ENCODE assay signal across 9 cellular contexts in genomic region chr10:112202561-112203241, GRCh38. TPM values are rescaled to one million over a fixed set of nuclear protein-coding genes. Genes with fewer than 3 reads are reported as not detected.
DNase-seq lines count a peak whose midpoint lies in the region; ATAC-seq, FAIRE-seq and TF ChIP-seq lines count a peak whose summit lies in the region.
"Had no signal": no experiment of that assay in that cellular context is flagged by ENCODE, and none has a peak within 500 bp of the region (broad histone marks: within the 10 kb centered on the region; RNA-seq: fewer than 3 reads in every experiment).

No MANE protein-coding gene starts in this region.

- no peak overlapping the region for H3K4me3 ChIP-seq in A549
- no peak overlapping the region for H3K4me3 ChIP-seq in gastroesophageal sphincter

- no peaks in the 10 kb centered on the region for H3K9me3 Mint-ChIP-seq in activated naive CD8-positive, alpha-beta T cell treated with anti-CD3 and anti-CD28 coated beads, Interleukin-2, amount 50 U/mL, for 24 hours

- WGBS in A549 (ENCODE audit: missing lambda C conversion rate): 12% methylated on average over 6 of the region's 6 CpGs
- WGBS in gastroesophageal sphincter (ENCODE audit: low coverage in 1 of 2), 2 donors: 72 to 77% methylated on average over 5 to 6 of the region's 6 CpGs

- POLR2A ChIA-PET in A549 (lab: Yijun Ruan, JAX): no interaction called here

- DNase-seq in A549 (ENCODE audit: low read depth in 1 of 2, low spot score in 1 of 2) (peak in 1 of 2 experiments; percentile 10), GM19239 (ENCODE audit: insufficient read length, low spot score) (no peak), hippocampal formation (lab: John Stamatoyannopoulos, UW) (no peak), sciatic nerve (ENCODE audit: low spot score) (no peak)
- DNase-seq in activated naive CD8-positive, alpha-beta T cell treated with anti-CD3 and anti-CD28 coated beads, Interleukin-2, amount 50 U/mL, for 24 hours: no peak
- no peak for DNase-seq in stimulated activated CD4-positive, alpha-beta T cell treated with anti-CD3 and anti-CD28 coated beads, Interleukin-2, amount 100 ng/mL, for 24 hours

- no peaks in the 10 kb centered on the region for H3K27me3 ChIP-seq in gastroesophageal sphincter

- no peak for TF ChIP-seq CTCF in A549 (IDR thresholded peaks at IDR 0.05)
- TF ChIP-seq CTCF in gastroesophageal sphincter (IDR thresholded peaks at IDR 0.05): no peak

- intact Hi-C loops in sciatic nerve (cut with DNase I): no loop called here

- no peaks in the 10 kb centered on the region for H3K9me3 ChIP-seq in A549
- H3K9me3 ChIP-seq in gastroesophageal sphincter: no peaks in the 10 kb centered on the region

- CTCF ChIA-PET in A549 (lab: Yijun Ruan, JAX): no interaction called here

- H3K36me3 Mint-ChIP-seq in activated naive CD8-positive, alpha-beta T cell treated with anti-CD3 and anti-CD28 coated beads, Interleukin-2, amount 50 U/mL, for 24 hours (ENCODE audit: low read depth): no peaks in the 10 kb centered on the region

- TF ChIP-seq EP300 in A549 (IDR thresholded peaks at IDR 0.05) (no peak), gastroesophageal sphincter (IDR thresholded peaks at IDR 0.05) (no peak)

- ATAC-seq in A549 (peak; percentile 54 to 62; a peak in 2 of 6 replicates), HG02981 (IDR thresholded peaks at IDR 0.05; ENCODE audit: unreplicated experiment) (peak; percentile 90), sciatic nerve (no peak), gastroesophageal sphincter (no peak)
- peak; percentile 79 for ATAC-seq in activated naive CD8-positive, alpha-beta T cell treated with anti-CD3 and anti-CD28 coated beads, Interleukin-2, amount 50 U/mL, for 24 hours

- TF ChIP-seq POLR2A in A549 (IDR thresholded peaks at IDR 0.05; ENCODE audit: low read length) (no peak), gastroesophageal sphincter (IDR thresholded peaks at IDR 0.05) (no peak)

- no peaks in the 10 kb centered on the region for H3K4me1 ChIP-seq in A549
- peaks cover 0 to 3% (median 0%) of the 10 kb centered on the region in 3 donors for H3K4me1 ChIP-seq in gastroesophageal sphincter

- peak overlapping the region; percentile 32 for H3K4me3 Mint-ChIP-seq in activated naive CD8-positive, alpha-beta T cell treated with anti-CD3 and anti-CD28 coated beads, Interleukin-2, amount 50 U/mL, for 24 hours

- TF ChIP-seq RAD21 in A549 (conservative IDR thresholded peaks at IDR 0.05 in 1 of 2, IDR thresholded peaks at IDR 0.05 in 1 of 2): no peak

- peaks cover 9% of the 10 kb centered on the region for H3K27me3 Mint-ChIP-seq in activated naive CD8-positive, alpha-beta T cell treated with anti-CD3 and anti-CD28 coated beads, Interleukin-2, amount 50 U/mL, for 24 hours

- H3K4me2 ChIP-seq in A549: no peak overlapping the region

- peak overlapping the region; percentile 86 for H3K27ac Mint-ChIP-seq in activated naive CD8-positive, alpha-beta T cell treated with anti-CD3 and anti-CD28 coated beads, Interleukin-2, amount 50 U/mL, for 24 hours

- no peaks in the 10 kb centered on the region for H3K36me3 ChIP-seq in gastroesophageal sphincter

- H3K4me1 Mint-ChIP-seq in activated naive CD8-positive, alpha-beta T cell treated with anti-CD3 and anti-CD28 coated beads, Interleukin-2, amount 50 U/mL, for 24 hours: peaks cover 10% of the 10 kb centered on the region

- H3K27ac ChIP-seq in A549 (no peak overlapping the region), gastroesophageal sphincter (no peak overlapping the region)
- H3K27ac ChIP-seq: C4-2B had no signal

- FAIRE-seq in A549 (lab: Jason Lieb, UNC): no peak
- FAIRE-seq in GM19239 (lab: Jason Lieb, UNC): peak; percentile 82

TF ChIP-seq in A549, 52 proteins besides CTCF, POLR2A, EP300 and RAD21:
- TF ChIP-seq GATA3 (IDR thresholded peaks at IDR 0.05; ENCODE audit: borderline replicate concordance) (no peak), KDM5A (IDR thresholded peaks at IDR 0.05) (no peak), NPAS2 (CRISPR knock-in tag; IDR thresholded peaks at IDR 0.05; ENCODE audit: borderline replicate concordance) (no peak), CHD4 (IDR thresholded peaks at IDR 0.05; ENCODE audit: borderline replicate concordance) (no peak), BHLHE40 (IDR thresholded peaks at IDR 0.05; ENCODE audit: low read depth, low read length) (no peak), ZFP36 (IDR thresholded peaks at IDR 0.05; ENCODE audit: borderline replicate concordance, partially characterized antibody) (no peak)
- TF ChIP-seq, protein P1, sequence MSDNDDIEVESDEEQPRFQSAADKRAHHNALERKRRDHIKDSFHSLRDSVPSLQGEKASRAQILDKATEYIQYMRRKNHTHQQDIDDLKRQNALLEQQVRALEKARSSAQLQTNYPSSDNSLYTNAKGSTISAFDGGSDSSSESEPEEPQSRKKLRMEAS (IDR thresholded peaks at IDR 0.05): no peak
- TF ChIP-seq, protein P2, sequence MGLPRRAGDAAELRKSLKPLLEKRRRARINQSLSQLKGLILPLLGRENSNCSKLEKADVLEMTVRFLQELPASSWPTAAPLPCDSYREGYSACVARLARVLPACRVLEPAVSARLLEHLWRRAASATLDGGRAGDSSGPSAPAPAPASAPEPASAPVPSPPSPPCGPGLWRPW (IDR thresholded peaks at IDR 0.05): no peak
- TF ChIP-seq, protein P3, sequence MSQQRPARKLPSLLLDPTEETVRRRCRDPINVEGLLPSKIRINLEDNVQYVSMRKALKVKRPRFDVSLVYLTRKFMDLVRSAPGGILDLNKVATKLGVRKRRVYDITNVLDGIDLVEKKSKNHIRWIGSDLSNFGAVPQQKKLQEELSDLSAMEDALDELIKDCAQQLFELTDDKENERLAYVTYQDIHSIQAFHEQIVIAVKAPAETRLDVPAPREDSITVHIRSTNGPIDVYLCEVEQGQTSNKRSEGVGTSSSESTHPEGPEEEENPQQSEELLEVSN (IDR thresholded peaks at IDR 0.05; ENCODE audit: borderline replicate concordance, low read depth): no peak

RNA-seq across cellular contexts. Expression of gene GPAM, which starts 19.1 kb away (rescaled TPM):
- polyA plus RNA-seq in A549 (2011; rRNA removed) (11.3 and 13.3 TPM in 2 replicates), A549 (2017; fragmentation: RNase III; extraction: RNeasy Plus Mini Kit Qiagen cat#74134 plus additional on column Dnase treatment) (5.6 to 6.2 TPM (median 5.7 TPM) in 3 replicates)
- polyA plus RNA-seq in A549 (2012; cell fraction: cytosol; rRNA removed): 2.1 and 2.6 TPM in 2 replicates
- 2.1 and 2.8 TPM in 2 replicates for polyA plus RNA-seq in A549 (2012; cell fraction: nucleus; rRNA removed)
- 10.8 and 10.9 TPM in 2 replicates for polyA minus RNA-seq in A549 (2011; rRNA and poly(A)+ RNA removed)
- total RNA-seq in sciatic nerve (71.9 TPM), gastroesophageal sphincter (10 to 100 TPM in 2 of 4 donors, 1 to 10 TPM in 2; 6.9 to 15.1 (median 10.9) TPM)

Comparison
In these comparisons a context has a peak if more than half of its experiments do, and no peak if none do; other contexts are left out.
1. ATAC-seq: peak in A549 (2 of 2), HG02981 (single experiment) and activated naive CD8-positive, alpha-beta T cell treated with anti-CD3 and anti-CD28 coated beads, Interleukin-2, amount 50 U/mL, for 24 hours (single experiment); none in sciatic nerve (single experiment) and gastroesophageal sphincter (single experiment).